ENCODE assay signal across 9 cellular contexts in genomic region chr6:106334646-106335448, GRCh38. TPM values are rescaled to one million over a fixed set of nuclear protein-coding genes. Genes with fewer than 3 reads are reported as not detected.
A peak's percentile ranks its signal among the peaks of the same experiment; 100 is the strongest.
DNase-seq lines count a peak whose midpoint lies in the region; ATAC-seq and TF ChIP-seq lines count a peak whose summit lies in the region.
"Had no signal": no experiment of that assay in that cellular context is flagged by ENCODE, and none has a peak within 500 bp of the region (broad histone marks: within the 10 kb centered on the region; RNA-seq: fewer than 3 reads in every experiment).

No MANE protein-coding gene starts in this region.

- no peak overlapping the region for H2BK15ac ChIP-seq in H9 (ENCODE audit: low read depth, low read length)

- H2BK20ac ChIP-seq in H9 (ENCODE audit: low read depth, low read length, poor library complexity, severe bottlenecking) = no peak overlapping the region

- no peak overlapping the region for H3K9ac ChIP-seq in H9 (ENCODE audit: extremely low read depth, insufficient read length, low read length)
- H3K9ac ChIP-seq in endodermal cell (ENCODE audit: extremely low read depth, low read length, poor library complexity, severe bottlenecking) = no peak overlapping the region

- no peak overlapping the region for H3K14ac ChIP-seq in H9 (ENCODE audit: insufficient read depth, low read length)

- no peak overlapping the region for H3T11ph ChIP-seq in H9 (ENCODE audit: low read length)

- no peaks in the 10 kb centered on the region for H4K20me1 ChIP-seq in H9 (ENCODE audit: control insufficient read depth, insufficient read depth, insufficient read length)

- peaks cover 8% of the 10 kb centered on the region for H3K27me3 Mint-ChIP-seq in Calu3 (ENCODE audit: unreplicated experiment)
- H3K27me3 Mint-ChIP-seq in H9 (ENCODE audit: low read depth) = peaks cover 3% of the 10 kb centered on the region; the same call in 1 of the 2 replicates
- H3K27me3 Mint-ChIP-seq in activated CD4-positive, alpha-beta memory T cell treated with anti-CD3 and anti-CD28 coated beads for 36 hours = peaks cover 24% of the 10 kb centered on the region
- H3K27me3 Mint-ChIP-seq in endodermal cell (ENCODE audit: insufficient read depth) = peaks cover 9% of the 10 kb centered on the region

- no peaks in the 10 kb centered on the region for H3K79me1 ChIP-seq in H9 (ENCODE audit: insufficient read depth, low read depth, low read length, poor library complexity, severe bottlenecking)

- no peak overlapping the region for H2BK5ac ChIP-seq in H9 (ENCODE audit: insufficient read length, low read length)

- CTCF ChIA-PET in Calu3 (lab: Charles Lee) = interaction anchor here (0.6 to 1.2 kb wide), 9 partner anchors 10 to 1706 kb away, joined by 3 to 7 read pairs (median 3); no protein-coding TSS in a partner anchor
- CTCF ChIA-PET in activated CD4-positive, alpha-beta memory T cell treated with anti-CD3 and anti-CD28 coated beads for 36 hours (lab: Charles Lee) = interaction anchor here (0.6 to 2.9 kb wide), 28 partner anchors 9 to 905 kb away, joined by 3 to 46 read pairs (median 4); partner anchors contain the start of genes ATG5 and CRYBG1

- no peak overlapping the region for H2BK12ac ChIP-seq in H9 (ENCODE audit: insufficient read length, low read depth, low read length)

- H4K5ac ChIP-seq in H9 (ENCODE audit: insufficient read length, low read depth, low read length) = no peak overlapping the region

- H2AK5ac ChIP-seq in H9 (ENCODE audit: insufficient read length, low read length) = no peak overlapping the region

- no peaks in the 10 kb centered on the region for H3K79me2 ChIP-seq in H9 (ENCODE audit: insufficient read depth, low read length)

- H3K4me1 ChIP-seq in H9 (ENCODE audit: insufficient read depth, low read length) = no peaks in the 10 kb centered on the region
- H3K4me1 ChIP-seq in endodermal cell (ENCODE audit: control insufficient read depth, insufficient read depth, low read length) = no peaks in the 10 kb centered on the region
- H3K4me1 ChIP-seq in mucosa of descending colon (ENCODE audit: low read depth) = peaks cover 2% of the 10 kb centered on the region
- peaks cover 0 to 9% (median 0%) of the 10 kb centered on the region in 4 donors for H3K4me1 ChIP-seq in tibial nerve

- H3K4ac ChIP-seq in H9 (ENCODE audit: low read depth, low read length) = no peak overlapping the region

- DNase-seq in Calu3 (peak; percentile 53), H9 (peak; percentile 72), NCI-H510A (lab: John Stamatoyannopoulos, UW) (peak; percentile 33), endodermal cell (peak; percentile 80), mucosa of descending colon (peak; percentile 47 to 60 (median 53)), tibial nerve (ENCODE audit: low spot score in 2 of 2) (no peak), posterior vena cava (ENCODE audit: low spot score) (no peak)
- peak; percentile 53 for DNase-seq in activated CD4-positive, alpha-beta memory T cell treated with anti-CD3 and anti-CD28 coated beads for 36 hours

- H3K4me1 Mint-ChIP-seq in Calu3 (ENCODE audit: low read depth, unreplicated experiment) = peaks cover 14% of the 10 kb centered on the region
- peaks cover 5 to 7% of the 10 kb centered on the region in 2 experiments for H3K4me1 Mint-ChIP-seq in H9
- H3K4me1 Mint-ChIP-seq in activated CD4-positive, alpha-beta memory T cell treated with anti-CD3 and anti-CD28 coated beads for 36 hours (ENCODE audit: low read depth) = peaks cover 3% of the 10 kb centered on the region
- peaks cover 4% of the 10 kb centered on the region for H3K4me1 Mint-ChIP-seq in endodermal cell

- H3K9me3 ChIP-seq in H9 (ENCODE audit: control insufficient read depth, low read depth, low read length) (no peaks in the 10 kb centered on the region), endodermal cell (ENCODE audit: control insufficient read depth, low read length) (no peaks in the 10 kb centered on the region), mucosa of descending colon (no peaks in the 10 kb centered on the region), tibial nerve (no peaks in the 10 kb centered on the region)

- H3K27ac ChIP-seq in H9 (ENCODE audit: insufficient read length, low read depth, low read length) (no peak overlapping the region), endodermal cell (ENCODE audit: low read depth, low read length) (no peak overlapping the region), tibial nerve (no peak overlapping the region)
- H3K27ac ChIP-seq: SJSA1 had no signal

- no peak overlapping the region for H3K4me3 ChIP-seq in endodermal cell (ENCODE audit: low read length)
- no peak overlapping the region for H3K4me3 ChIP-seq in mucosa of descending colon
- no peak overlapping the region for H3K4me3 ChIP-seq in tibial nerve
- H3K4me3 ChIP-seq: SJSA1 had no signal

- POLR2A ChIA-PET in activated CD4-positive, alpha-beta memory T cell treated with anti-CD3 and anti-CD28 coated beads for 36 hours (lab: Charles Lee) = interaction anchor here (0.6 kb wide), 1 partner anchor 108 kb away, joined by 3 read pairs; no protein-coding TSS in a partner anchor

- no peak overlapping the region for H2BK120ac ChIP-seq in H9 (ENCODE audit: low read depth, low read length, poor library complexity, severe bottlenecking)

- no peaks in the 10 kb centered on the region for H3K23me2 ChIP-seq in H9 (ENCODE audit: insufficient read length, low read depth, low read length, poor library complexity, severe bottlenecking)

- H3K36me3 Mint-ChIP-seq in Calu3 (ENCODE audit: insufficient read depth, unreplicated experiment) (no peaks in the 10 kb centered on the region), H9 (ENCODE audit: insufficient read depth in 1 of 3, low read depth in 3 of 3) (no peaks in the 10 kb centered on the region), endodermal cell (ENCODE audit: low read depth) (no peaks in the 10 kb centered on the region)
- H3K36me3 Mint-ChIP-seq in activated CD4-positive, alpha-beta memory T cell treated with anti-CD3 and anti-CD28 coated beads for 36 hours = no peaks in the 10 kb centered on the region

- no peak overlapping the region for H3K56ac ChIP-seq in H9 (ENCODE audit: insufficient read length, low read depth, low read length)

- H3K27me3 ChIP-seq in H9 (ENCODE audit: insufficient read depth, low read length) = no peaks in the 10 kb centered on the region
- H3K27me3 ChIP-seq in endodermal cell (ENCODE audit: control insufficient read depth, insufficient read depth, low read length, poor library complexity, severe bottlenecking) = peaks cover 3% of the 10 kb centered on the region
- peaks cover 0 to 3% of the 10 kb centered on the region in 2 donors for H3K27me3 ChIP-seq in tibial nerve
- H3K27me3 ChIP-seq: SJSA1 had no signal

- TF ChIP-seq EP300 in tibial nerve (IDR thresholded peaks at IDR 0.05) = no peak

- H4K91ac ChIP-seq in H9 (ENCODE audit: insufficient read length, low read depth, low read length) = no peak overlapping the region

- TF ChIP-seq POLR2A in tibial nerve (IDR thresholded peaks at IDR 0.05) = no peak

- BruUV-seq in Calu3 (replicated peaks; lab: Mats Ljungman, UMichigan) = no TSS peak

- ATAC-seq in mucosa of descending colon = peak; percentile 89

- H3K27ac Mint-ChIP-seq in Calu3 (ENCODE audit: unreplicated experiment) (no peak overlapping the region), H9 (0 out of 7 replicates have a peak overlapping the region, but pooled peaks of 1 of the 3 experiments have one; percentile 55), endodermal cell (no peak overlapping the region)
- H3K27ac Mint-ChIP-seq in activated CD4-positive, alpha-beta memory T cell treated with anti-CD3 and anti-CD28 coated beads for 36 hours = no peak overlapping the region

- H3K9me3 Mint-ChIP-seq in Calu3 (ENCODE audit: low read depth, unreplicated experiment) = no peaks in the 10 kb centered on the region
- no peaks in the 10 kb centered on the region for H3K9me3 Mint-ChIP-seq in H9
- H3K9me3 Mint-ChIP-seq in activated CD4-positive, alpha-beta memory T cell treated with anti-CD3 and anti-CD28 coated beads for 36 hours = no peaks in the 10 kb centered on the region
- no peaks in the 10 kb centered on the region for H3K9me3 Mint-ChIP-seq in endodermal cell

- no peak overlapping the region for H3K18ac ChIP-seq in H9 (ENCODE audit: insufficient read length, low read depth, low read length)

- H3K4me3 Mint-ChIP-seq in Calu3 (ENCODE audit: low read depth, unreplicated experiment) = no peak overlapping the region
- H3K4me3 Mint-ChIP-seq in H9 = no peak overlapping the region
- no peak overlapping the region for H3K4me3 Mint-ChIP-seq in activated CD4-positive, alpha-beta memory T cell treated with anti-CD3 and anti-CD28 coated beads for 36 hours
- H3K4me3 Mint-ChIP-seq in endodermal cell = no peak overlapping the region

- intact Hi-C loops in Calu3 (cut with micrococcal nuclease; ENCODE audit: unreplicated experiment) = loop anchor here (1.0 to 5.0 kb wide), 3 partner anchors 111 to 662 kb away; no protein-coding TSS in a partner anchor
- intact Hi-C loops in activated CD4-positive, alpha-beta memory T cell treated with anti-CD3 and anti-CD28 coated beads for 36 hours (cut with micrococcal nuclease) = loop anchor here (1.0 kb wide), 1 partner anchor 110 kb away; no protein-coding TSS in a partner anchor
- intact Hi-C loops in mucosa of descending colon (cut with DNase I, micrococcal nuclease) = loop anchor here in 1 of 2 donors (10.0 kb wide), 2 partner anchors 230 to 650 kb away; no protein-coding TSS in a partner anchor
- intact Hi-C loops in posterior vena cava (cut with DNase I) = loop anchor here in 1 of 2 donors (10.0 kb wide), 1 partner anchor 230 kb away; no protein-coding TSS in a partner anchor

- H2AFZ ChIP-seq in H9 (ENCODE audit: low read length) = no peak overlapping the region

- no peak overlapping the region for H3K23ac ChIP-seq in H9 (ENCODE audit: insufficient read length, low read depth, low read length)

- H3K4me2 ChIP-seq in H9 (ENCODE audit: insufficient read depth, insufficient read length, low read length) = no peak overlapping the region

- TF ChIP-seq CTCF in Calu3 (IDR thresholded peaks at IDR 0.05; ENCODE audit: unreplicated experiment) = peak; percentile 76
- TF ChIP-seq CTCF in H9 (conservative IDR thresholded peaks at IDR 0.05) = peak; percentile 82
- TF ChIP-seq CTCF in endodermal cell (conservative IDR thresholded peaks at IDR 0.05) = peak; percentile 84
- peak; percentile 43 for TF ChIP-seq CTCF in mucosa of descending colon (IDR thresholded peaks at IDR 0.05)
- peak; percentile 26 to 57 (median 45) for TF ChIP-seq CTCF in tibial nerve (IDR thresholded peaks at IDR 0.05)

- WGBS in H9 (ENCODE audit: extremely low coverage, insufficient read length, low lambda C conversion rate) = no CpG with 5 or more reads among the region's 5 CpGs
- 45 to 47% methylated on average over 3 to 5 of the region's 5 CpGs for WGBS in endodermal cell (ENCODE audit: insufficient coverage in 1 of 2, insufficient read length in 1 of 2), 2 experiments
- WGBS in tibial nerve, 2 donors = 21 to 30% methylated on average over 5 of the region's 5 CpGs

- no peaks in the 10 kb centered on the region for H3K36me3 ChIP-seq in endodermal cell (ENCODE audit: control insufficient read depth, insufficient read depth, low read length)
- no peaks in the 10 kb centered on the region for H3K36me3 ChIP-seq in mucosa of descending colon (ENCODE audit: low read depth)
- H3K36me3 ChIP-seq in tibial nerve = no peaks in the 10 kb centered on the region
- H3K36me3 ChIP-seq: SJSA1 had no signal

- no peak overlapping the region for H4K8ac ChIP-seq in H9 (replicated peaks; ENCODE audit: insufficient read length, low read depth, low read length)

RNA-seq across cellular contexts. Expression of gene ATG5, which starts 9.3 kb away (rescaled TPM):
- total RNA-seq in Calu3 (2022) (33.3 and 35.1 TPM in 2 replicates), H9 (2021) (36.7 and 37.2 TPM in 2 replicates), endodermal cell (10 to 100 TPM; 29.5 to 31.4 TPM), mucosa of descending colon (10 to 100 TPM; 39.4 to 51.6 (median 43.0) TPM), tibial nerve (10 to 100 TPM; 25.5 to 39.1 (median 35.7) TPM), posterior vena cava (10 to 100 TPM; 28.2 to 29.4 TPM)
- 10 to 100 TPM; 29.2 TPM for total RNA-seq in activated CD4-positive, alpha-beta memory T cell treated with anti-CD3 and anti-CD28 coated beads for 36 hours
- 23.4 TPM for polyA plus RNA-seq in endodermal cell (2013, experiment 1 of 2)
- polyA plus RNA-seq in endodermal cell (2013, experiment 2 of 2) = 24.6 TPM

RNA-seq across cellular contexts. Expression of gene CRYBG1, which starts 25.7 kb away (rescaled TPM):
- 40.7 and 45.4 TPM in 2 replicates for total RNA-seq in Calu3 (2022)
- 5.6 and 5.7 TPM in 2 replicates for total RNA-seq in H9 (2021)
- total RNA-seq in activated CD4-positive, alpha-beta memory T cell treated with anti-CD3 and anti-CD28 coated beads for 36 hours = 10 to 100 TPM; 38.4 to 39.3 TPM
- 1 to 10 TPM; 2.5 to 2.7 TPM for total RNA-seq in endodermal cell
- polyA plus RNA-seq in endodermal cell (2013, experiment 1 of 2) = 0.28 TPM
- polyA plus RNA-seq in endodermal cell (2013, experiment 2 of 2) = 0.12 TPM
- 10 to 100 TPM; 26.6 to 93.0 (median 86.4) TPM for total RNA-seq in mucosa of descending colon
- 10 to 100 TPM in 1 of 4 donors, 1 to 10 TPM in 3; 5.9 to 15.3 (median 8.1) TPM for total RNA-seq in tibial nerve
- total RNA-seq in posterior vena cava = 1 to 10 TPM; 4.6 to 5.5 TPM

Comparison
In these comparisons a context has a peak if more than half of its experiments do, and no peak if none do; other contexts are left out.
1. DNase-seq: peak in Calu3 (single experiment), H9 (single experiment), NCI-H510A (single experiment), activated CD4-positive, alpha-beta memory T cell treated with anti-CD3 and anti-CD28 coated beads for 36 hours (single experiment), endodermal cell (single experiment) and mucosa of descending colon (3 of 3); none in tibial nerve (0 of 2) and posterior vena cava (single experiment).
2. Peak in every context shown above with its lines, with median percentiles within 50 percentile points of each other: CTCF ChIP-seq.